Comparison of ENCODE assay signal across 26 cellular contexts in the genomic region with DNA sequence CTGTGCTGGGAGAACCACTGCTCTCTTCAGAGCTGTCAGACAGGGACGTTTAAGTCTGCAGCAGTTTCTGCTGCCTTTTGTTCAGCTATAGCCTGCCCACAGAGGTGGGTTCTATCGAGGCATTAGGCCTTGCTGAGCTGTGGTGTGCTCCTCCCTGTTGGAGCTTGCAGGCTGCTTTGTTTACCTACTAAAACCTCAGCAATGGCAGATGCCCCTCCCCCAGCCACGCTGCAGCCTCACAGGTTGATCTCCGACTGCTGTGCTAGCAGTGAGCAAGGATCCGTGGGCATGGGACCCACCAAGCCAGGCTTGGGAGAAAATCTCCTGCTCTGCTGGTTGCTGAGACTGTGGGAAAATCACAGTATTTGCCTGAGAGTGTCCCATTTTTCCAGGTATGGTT.
DNase-seq lines count a peak whose midpoint lies in the region; ATAC-seq and TF ChIP-seq lines count a peak whose summit lies in the region.
"Had no signal": no experiment of that assay in that cellular context is flagged by ENCODE, and none has a peak within 500 bp of the region (broad histone marks: within the 10 kb centered on the region; RNA-seq: fewer than 3 reads in every experiment).

No MANE protein-coding gene starts in this region.

- no peak overlapping the region for H3K4me3 ChIP-seq in mesendoderm (ENCODE audit: low read length)
- H3K4me3 ChIP-seq: BLaER1 treated with 17β-estradiol and CSF1 and Interleukin-3, amounts not matched to agents 10 nM and 100 nM; HAP-1 had no signal

- no peak overlapping the region for H4K91ac ChIP-seq in H9 (ENCODE audit: insufficient read length, low read depth, low read length)

- no peaks in the 10 kb centered on the region for H3K79me2 ChIP-seq in H9 (ENCODE audit: insufficient read depth, low read length)
- no peaks in the 10 kb centered on the region for H3K79me2 ChIP-seq in mesendoderm (ENCODE audit: control insufficient read depth, insufficient read depth, low read length)

- H3K36me3 Mint-ChIP-seq in activated CD4-positive, alpha-beta T cell treated with anti-CD3 and anti-CD28 coated beads for 36 hours (ENCODE audit: low read depth), result peaks cover 3% of the 10 kb centered on the region
- peaks cover 5 to 6% (median 5%) of the 10 kb centered on the region in 3 experiments; a peak in 4 of 7 replicates for H3K36me3 Mint-ChIP-seq in H9 (ENCODE audit: insufficient read depth in 1 of 3, low read depth in 3 of 3)
- no peaks in the 10 kb centered on the region for H3K36me3 Mint-ChIP-seq in T-helper 17 cell (ENCODE audit: low read depth)
- H3K36me3 Mint-ChIP-seq in stimulated activated memory B cell treated with anti-CD40 and anti-IgM and Interleukin-4, amounts not matched to agents 10 μg/mL and 1 μg/mL and 100 μg/mL, for 72 hours, result no peaks in the 10 kb centered on the region

- H4K5ac ChIP-seq in H9 (ENCODE audit: insufficient read length, low read depth, low read length) (no peak overlapping the region), mesendoderm (ENCODE audit: low read length) (no peak overlapping the region)

- H3K4me1 Mint-ChIP-seq in activated CD4-positive, alpha-beta T cell treated with anti-CD3 and anti-CD28 coated beads for 36 hours, result peaks cover 8% of the 10 kb centered on the region
- H3K4me1 Mint-ChIP-seq in H9 (no peaks in the 10 kb centered on the region), T-helper 17 cell (no peaks in the 10 kb centered on the region)
- H3K4me1 Mint-ChIP-seq in stimulated activated memory B cell treated with anti-CD40 and anti-IgM and Interleukin-4, amounts not matched to agents 10 μg/mL and 1 μg/mL and 100 μg/mL, for 72 hours, result no peaks in the 10 kb centered on the region

- H2BK120ac ChIP-seq in H9 (ENCODE audit: low read depth, low read length, poor library complexity, severe bottlenecking), result no peak overlapping the region
- H2BK120ac ChIP-seq in mesendoderm (ENCODE audit: low read depth, low read length), result no peak overlapping the region

- intact Hi-C loops in activated CD4-positive, alpha-beta T cell treated with anti-CD3 and anti-CD28 coated beads for 36 hours (cut with DNase I, micrococcal nuclease), result no loop called here

- H2AFZ ChIP-seq in H9 (ENCODE audit: low read length), result no peak overlapping the region

- H2BK5ac ChIP-seq in H9 (ENCODE audit: insufficient read length, low read length), result no peak overlapping the region
- H2BK5ac ChIP-seq in mesendoderm (ENCODE audit: low read length), result no peak overlapping the region

- no peak overlapping the region for H3K27ac Mint-ChIP-seq in activated CD4-positive, alpha-beta T cell treated with anti-CD3 and anti-CD28 coated beads for 36 hours
- H3K27ac Mint-ChIP-seq in H9 (no peak overlapping the region), T-helper 17 cell (peak overlapping the region; percentile 51)
- H3K27ac Mint-ChIP-seq in stimulated activated memory B cell treated with anti-CD40 and anti-IgM and Interleukin-4, amounts not matched to agents 10 μg/mL and 1 μg/mL and 100 μg/mL, for 72 hours, result no peak overlapping the region

- H3K79me1 ChIP-seq in H9 (ENCODE audit: insufficient read depth, low read depth, low read length, poor library complexity, severe bottlenecking) (no peaks in the 10 kb centered on the region), mesendoderm (ENCODE audit: low read length) (no peaks in the 10 kb centered on the region)

- POLR2A ChIA-PET in activated CD4-positive, alpha-beta T cell treated with anti-CD3 and anti-CD28 coated beads for 36 hours (lab: Charles Lee), result no interaction called here

- H3K4me2 ChIP-seq in H9 (ENCODE audit: insufficient read depth, insufficient read length, low read length) (no peak overlapping the region), mesendoderm (ENCODE audit: low read length) (no peak overlapping the region)
- H3K4me2 ChIP-seq: BLaER1 treated with 17β-estradiol and CSF1 and Interleukin-3, amounts not matched to agents 10 nM and 100 nM; KMS-11 had no signal

- H3K14ac ChIP-seq in H9 (ENCODE audit: insufficient read depth, low read length), result no peak overlapping the region

- H3K56ac ChIP-seq in H9 (ENCODE audit: insufficient read length, low read depth, low read length) (no peak overlapping the region), mesendoderm (ENCODE audit: low read length) (no peak overlapping the region)

- no peaks in the 10 kb centered on the region for H3K27me3 ChIP-seq in H9 (ENCODE audit: insufficient read depth, low read length)
- no peaks in the 10 kb centered on the region for H3K27me3 ChIP-seq in mesendoderm (ENCODE audit: insufficient read depth, low read length, poor library complexity)

- H3K4me1 ChIP-seq in H9 (ENCODE audit: insufficient read depth, low read length) (no peaks in the 10 kb centered on the region), mesendoderm (ENCODE audit: control insufficient read depth, low read depth, low read length) (no peaks in the 10 kb centered on the region)
- H3K4me1 ChIP-seq: BLaER1 treated with 17β-estradiol and CSF1 and Interleukin-3, amounts not matched to agents 10 nM and 100 nM; Caco-2; HAP-1 had no signal

- H2BK12ac ChIP-seq in H9 (ENCODE audit: insufficient read length, low read depth, low read length), result no peak overlapping the region

- no peaks in the 10 kb centered on the region for H3K36me3 ChIP-seq in mesendoderm (ENCODE audit: control insufficient read depth, insufficient read depth, low read length)
- H3K36me3 ChIP-seq: BLaER1 treated with 17β-estradiol and CSF1 and Interleukin-3, amounts not matched to agents 10 nM and 100 nM; HAP-1 had no signal

- H3K4ac ChIP-seq in H9 (ENCODE audit: low read depth, low read length) (no peak overlapping the region), mesendoderm (ENCODE audit: low read depth, low read length) (no peak overlapping the region)

- H3K23me2 ChIP-seq in H9 (ENCODE audit: insufficient read length, low read depth, low read length, poor library complexity, severe bottlenecking), result no peaks in the 10 kb centered on the region

- H3K9me3 ChIP-seq in H9 (ENCODE audit: control insufficient read depth, low read depth, low read length), result no peaks in the 10 kb centered on the region
- no peaks in the 10 kb centered on the region for H3K9me3 ChIP-seq in T-helper 17 cell (ENCODE audit: control insufficient read depth, low read length, poor library complexity, severe bottlenecking)
- H3K9me3 ChIP-seq: Caco-2, HAP-1 had no signal

- no peak for TF ChIP-seq CTCF in H9 (conservative IDR thresholded peaks at IDR 0.05)
- TF ChIP-seq CTCF in GM13977 (IDR thresholded peaks at IDR 0.05; ENCODE audit: extremely low read depth, insufficient read depth, missing control alignments), result no peak

- no peak for ATAC-seq in activated CD4-positive, alpha-beta T cell treated with anti-CD3 and anti-CD28 coated beads for 36 hours
- no peak for ATAC-seq in T-helper 17 cell
- no peak for ATAC-seq in stimulated activated memory B cell treated with anti-CD40 and anti-IgM and Interleukin-4, amounts not matched to agents 10 μg/mL and 1 μg/mL and 100 μg/mL, for 72 hours
- ATAC-seq: PC-3 had no signal

- WGBS in H9 (ENCODE audit: extremely low coverage, insufficient read length, low lambda C conversion rate), result no CpG with 5 or more reads among the region's 5 CpGs
- no CpG with 5 or more reads among the region's 5 CpGs for WGBS in mesendoderm (ENCODE audit: extremely low coverage, insufficient coverage, low lambda C conversion rate)

- H3K27me3 Mint-ChIP-seq in activated CD4-positive, alpha-beta T cell treated with anti-CD3 and anti-CD28 coated beads for 36 hours, result no peaks in the 10 kb centered on the region
- H3K27me3 Mint-ChIP-seq in H9 (ENCODE audit: low read depth) (peaks cover 26% of the 10 kb centered on the region), T-helper 17 cell (no peaks in the 10 kb centered on the region)
- H3K27me3 Mint-ChIP-seq in stimulated activated memory B cell treated with anti-CD40 and anti-IgM and Interleukin-4, amounts not matched to agents 10 μg/mL and 1 μg/mL and 100 μg/mL, for 72 hours, result no peaks in the 10 kb centered on the region
- H3K27me3 Mint-ChIP-seq: CD4-positive, alpha-beta memory T cell had no signal

- no peak overlapping the region for H3K9ac ChIP-seq in H9 (ENCODE audit: extremely low read depth, insufficient read length, low read length)
- H3K9ac ChIP-seq in mesendoderm (ENCODE audit: low read length), result no peak overlapping the region
- H3K9ac ChIP-seq: BLaER1 treated with 17β-estradiol and CSF1 and Interleukin-3, amounts not matched to agents 10 nM and 100 nM; KMS-11 had no signal

- CTCF ChIA-PET in activated CD4-positive, alpha-beta T cell treated with anti-CD3 and anti-CD28 coated beads for 36 hours (lab: Charles Lee), result no interaction called here

- no peak overlapping the region for H3K23ac ChIP-seq in H9 (ENCODE audit: insufficient read length, low read depth, low read length)
- H3K23ac ChIP-seq in mesendoderm (ENCODE audit: low read length), result no peak overlapping the region

- no peak overlapping the region for H4K8ac ChIP-seq in H9 (replicated peaks; ENCODE audit: insufficient read length, low read depth, low read length)
- no peak overlapping the region for H4K8ac ChIP-seq in mesendoderm (ENCODE audit: low read depth, low read length)

- peaks cover 8% of the 10 kb centered on the region for H3K9me3 Mint-ChIP-seq in activated CD4-positive, alpha-beta T cell treated with anti-CD3 and anti-CD28 coated beads for 36 hours (ENCODE audit: low read depth)
- H3K9me3 Mint-ChIP-seq in H9, result peaks cover 54 to 65% of the 10 kb centered on the region in 2 experiments
- H3K9me3 Mint-ChIP-seq in stimulated activated memory B cell treated with anti-CD40 and anti-IgM and Interleukin-4, amounts not matched to agents 10 μg/mL and 1 μg/mL and 100 μg/mL, for 72 hours, result no peaks in the 10 kb centered on the region

- H2AK5ac ChIP-seq in H9 (ENCODE audit: insufficient read length, low read length) (no peak overlapping the region), mesendoderm (ENCODE audit: low read length) (no peak overlapping the region)

- in situ Hi-C loops in GM13977 (cut with MboI; ENCODE audit: low pct_unique_long_range_greater_than_20kb, low sequenced_read_pairs, unreplicated experiment), result no loop called here

- no peak overlapping the region for H3K18ac ChIP-seq in H9 (ENCODE audit: insufficient read length, low read depth, low read length)
- no peak overlapping the region for H3K18ac ChIP-seq in mesendoderm (ENCODE audit: low read length)

- H4K20me1 ChIP-seq in H9 (ENCODE audit: control insufficient read depth, insufficient read depth, insufficient read length), result no peaks in the 10 kb centered on the region
- H4K20me1 ChIP-seq: BLaER1 treated with 17β-estradiol and CSF1 and Interleukin-3, amounts not matched to agents 10 nM and 100 nM had no signal

- H3K4me3 Mint-ChIP-seq in activated CD4-positive, alpha-beta T cell treated with anti-CD3 and anti-CD28 coated beads for 36 hours, result no peak overlapping the region
- H3K4me3 Mint-ChIP-seq in H9 (no peak overlapping the region), T-helper 17 cell (no peak overlapping the region)
- no peak overlapping the region for H3K4me3 Mint-ChIP-seq in stimulated activated memory B cell treated with anti-CD40 and anti-IgM and Interleukin-4, amounts not matched to agents 10 μg/mL and 1 μg/mL and 100 μg/mL, for 72 hours

- no peak overlapping the region for H3K27ac ChIP-seq in H9 (ENCODE audit: insufficient read length, low read depth, low read length)
- H3K27ac ChIP-seq in mesendoderm (ENCODE audit: low read depth, low read length), result no peak overlapping the region
- H3K27ac ChIP-seq: 22Rv1; BLaER1 treated with 17β-estradiol and CSF1 and Interleukin-3, amounts not matched to agents 10 nM and 100 nM; KMS-11; RWPE1 had no signal

- DNase-seq in activated CD4-positive, alpha-beta T cell treated with anti-CD3 and anti-CD28 coated beads for 36 hours, result peak; percentile 4
- no peak for DNase-seq in activated CD4-positive, alpha-beta T cell treated with anti-CD3 and anti-CD28 coated beads, Interleukin-2, amount 50 U/mL, for 1 hour
- DNase-seq in H9 (peak; percentile 37), T-helper 17 cell (no peak), mesendoderm (peak; percentile 0), foreskin melanocyte (no peak), GM13977 (ENCODE audit: low spot score) (no peak)
- DNase-seq: ACHN, Caco-2, DND-41, IMR-90, NCI-H1105 treated with DMSO at 0.1 percent for 48 hours, NCI-H1694, NCI-H2081, NCI-H2171 treated with DMSO at 0.1 percent for 48 hours, NCI-H446, NCI-H526, PC-3, SHP77 treated with DMSO at 0.1 percent for 48 hours had no signal

- no peak overlapping the region for H2BK20ac ChIP-seq in H9 (ENCODE audit: low read depth, low read length, poor library complexity, severe bottlenecking)

- no peak overlapping the region for H3T11ph ChIP-seq in H9 (ENCODE audit: low read length)

- no peak overlapping the region for H2BK15ac ChIP-seq in H9 (ENCODE audit: low read depth, low read length)
- no peak overlapping the region for H2BK15ac ChIP-seq in mesendoderm (replicated peaks; ENCODE audit: low read depth)

Comparison
In these comparisons a context has a peak if more than half of its experiments do, and no peak if none do; other contexts are left out.
1. DNase-seq: peak in activated CD4-positive, alpha-beta T cell treated with anti-CD3 and anti-CD28 coated beads for 36 hours (single experiment), H9 (single experiment) and mesendoderm (single experiment); none in activated CD4-positive, alpha-beta T cell treated with anti-CD3 and anti-CD28 coated beads, Interleukin-2, amount 50 U/mL, for 1 hour (single experiment), T-helper 17 cell (0 of 3), foreskin melanocyte (single experiment) and GM13977 (single experiment).